ENCODE assay signal across 25 cellular contexts in the genomic region with DNA sequence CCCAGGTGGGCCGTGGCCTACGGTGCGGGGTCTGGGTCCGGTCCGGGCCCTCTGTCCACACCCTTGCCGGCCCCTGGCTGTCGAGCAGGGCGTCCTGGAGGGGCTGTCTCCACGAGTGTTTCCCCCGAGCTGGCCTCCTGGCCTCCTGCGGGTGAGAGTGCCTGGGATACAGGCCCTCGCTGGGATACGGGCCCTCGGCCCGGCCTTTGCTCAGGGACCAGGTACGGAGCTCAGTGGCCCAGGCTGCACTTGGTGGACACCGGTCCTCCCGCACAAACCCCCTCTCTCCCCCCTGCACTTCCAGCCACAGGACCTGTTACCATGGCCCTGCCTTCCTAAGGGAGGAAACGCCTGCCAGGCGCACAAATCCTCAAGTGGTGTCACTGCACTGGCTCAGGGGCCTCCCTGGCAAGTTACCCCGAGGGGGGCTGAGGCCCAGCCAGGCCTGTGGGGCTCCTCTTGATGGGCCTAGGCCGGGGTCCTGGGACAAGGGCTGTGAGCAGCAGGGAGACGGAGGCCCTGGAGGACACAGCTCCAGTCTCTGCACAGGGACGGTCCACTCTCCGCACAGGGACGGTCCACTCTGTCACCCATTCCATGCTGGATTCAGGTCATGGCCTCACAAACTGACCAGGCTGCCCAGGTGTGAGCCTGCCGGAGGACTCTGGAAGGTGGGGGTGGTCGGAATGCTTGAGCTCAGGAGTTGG. TPM values are rescaled to one million over a fixed set of nuclear protein-coding genes. Genes with fewer than 3 reads are reported as not detected.
DNase-seq lines count a peak whose midpoint lies in the region; ATAC-seq and TF ChIP-seq lines count a peak whose summit lies in the region.
"Had no signal": no experiment of that assay in that cellular context is flagged by ENCODE, and none has a peak within 500 bp of the region (broad histone marks: within the 10 kb centered on the region; RNA-seq: fewer than 3 reads in every experiment).

No MANE protein-coding gene starts in this region.

- peaks cover 34 to 67% (median 63%) of the 10 kb centered on the region in 10 experiments for H3K4me1 ChIP-seq in BLaER1 treated with 17β-estradiol and CSF1 and Interleukin-3, amounts not matched to agents 10 nM and 100 nM
- H3K4me1 ChIP-seq: ascending aorta had no signal

- no peaks in the 10 kb centered on the region for H3K36me3 ChIP-seq in BLaER1 treated with 17β-estradiol and CSF1 and Interleukin-3, amounts not matched to agents 10 nM and 100 nM
- H3K36me3 ChIP-seq: ascending aorta had no signal

- peak overlapping the region in 7 of 11 experiments; percentile 3 to 49 (median 34); a peak in 7 of 22 replicates for H3K9ac ChIP-seq in BLaER1 treated with 17β-estradiol and CSF1 and Interleukin-3, amounts not matched to agents 10 nM and 100 nM

- no peak for TF ChIP-seq POLR2A in erythroblast (IDR thresholded peaks at IDR 0.05; ENCODE audit: low read length)

- no peak overlapping the region for H3K4me3 ChIP-seq in BLaER1 treated with 17β-estradiol and CSF1 and Interleukin-3, amounts not matched to agents 10 nM and 100 nM
- H3K4me3 ChIP-seq: ascending aorta, GM23338 had no signal

- peak; percentile 28 for DNase-seq in activated CD4-positive, CD25-positive, alpha-beta regulatory T cell treated with anti-CD3 and anti-CD28 coated beads, Interleukin-2, amount 50 U/mL, for 72 hours
- DNase-seq in activated CD4-positive, CD25-positive, alpha-beta regulatory T cell (lab: John Stamatoyannopoulos, UW), result no peak
- peak; percentile 42 for DNase-seq in islet precursor cell
- DNase-seq in sciatic nerve (ENCODE audit: low spot score), result peak; percentile 51
- no peak for DNase-seq in erythroblast (lab: John Stamatoyannopoulos, UW)
- DNase-seq in AG08396 (ENCODE audit: low spot score), result no peak
- DNase-seq: 8988T; activated B cell treated with CpG ODN at 0.5 μM for 24 hours; activated naive CD4-positive, alpha-beta T cell treated with anti-CD3 and anti-CD28 coated beads, Interleukin-2, amount 10 ng/mL, durations not matched to agents 7 days and 5 days; AML-193; DMS79; mesendoderm; naive B cell; NCI-H2029 treated with DMSO at 0.1 percent for 48 hours; NCI-H226; OCI-M1; stimulated activated CD4-positive, alpha-beta T cell treated with anti-CD3 and anti-CD28 coated beads, Interleukin-2, amount 100 ng/mL, for 48 hours; stimulated activated naive CD4-positive, alpha-beta T cell had no signal

- H3K27ac ChIP-seq in BLaER1 treated with 17β-estradiol and CSF1 and Interleukin-3, amounts not matched to agents 10 nM and 100 nM, result peak overlapping the region in 2 of 11 experiments; percentile 18 to 25; a peak in 3 of 22 replicates
- H3K27ac ChIP-seq: ascending aorta had no signal

- ATAC-seq in sciatic nerve (no peak), HG02678 (IDR thresholded peaks at IDR 0.05; ENCODE audit: unreplicated experiment) (no peak)
- ATAC-seq: Right ventricle myocardium inferior had no signal

- intact Hi-C loops in sciatic nerve (cut with DNase I), result no loop called here

- peaks cover 0 to 8% (median 0%) of the 10 kb centered on the region in 11 experiments; a peak in 2 of 22 replicates for H3K27me3 ChIP-seq in BLaER1 treated with 17β-estradiol and CSF1 and Interleukin-3, amounts not matched to agents 10 nM and 100 nM
- H3K27me3 ChIP-seq: ascending aorta had no signal

- no peaks in the 10 kb centered on the region for H3K9me3 ChIP-seq in BLaER1 treated with 17β-estradiol and CSF1 and Interleukin-3, amounts not matched to agents 10 nM and 100 nM (replicated peaks in 1 of 11)
- H3K9me3 ChIP-seq: ascending aorta had no signal

- peak overlapping the region; percentile 23 to 96 (median 76); a peak in 21 of 22 replicates for H3K4me2 ChIP-seq in BLaER1 treated with 17β-estradiol and CSF1 and Interleukin-3, amounts not matched to agents 10 nM and 100 nM
- H3K4me2 ChIP-seq: GM23338 had no signal

- peaks cover 0 to 63% (median 49%) of the 10 kb centered on the region in 11 experiments; a peak in 18 of 22 replicates for H4K20me1 ChIP-seq in BLaER1 treated with 17β-estradiol and CSF1 and Interleukin-3, amounts not matched to agents 10 nM and 100 nM

RNA-seq across cellular contexts. Expression of a gene that starts 18.2 kb away (rescaled TPM):
- not detected for total RNA-seq in sciatic nerve
- total RNA-seq: activated B cell treated with CpG ODN at 0.5 μM for 24 hours; activated CD8-positive, alpha-beta T cell treated with anti-CD3 and anti-CD28 coated beads for 36 hours; ascending aorta; GM23338; renal cortical epithelial cell; Right ventricle myocardium inferior had no signal

RNA-seq across cellular contexts. Expression of a gene that starts 23.6 kb away (rescaled TPM):
- total RNA-seq in sciatic nerve, result 12.0 TPM

Comparison
In these comparisons a context has a peak if more than half of its experiments do, and no peak if none do; other contexts are left out.
1. DNase-seq: peak in activated CD4-positive, CD25-positive, alpha-beta regulatory T cell treated with anti-CD3 and anti-CD28 coated beads, Interleukin-2, amount 50 U/mL, for 72 hours (single experiment), islet precursor cell (single experiment) and sciatic nerve (single experiment); none in activated CD4-positive, CD25-positive, alpha-beta regulatory T cell (0 of 4), erythroblast (0 of 2) and AG08396 (single experiment).